ENCODE assay signal across 8 cellular contexts in genomic region chr1:150808134-150808533, GRCh38. TPM values are rescaled to one million over a fixed set of nuclear protein-coding genes. Genes with fewer than 3 reads are reported as not detected.
DNase-seq lines count a peak whose midpoint lies in the region; ATAC-seq and TF ChIP-seq lines count a peak whose summit lies in the region.

CTSK (minus strand) TSS chr1:150808260; CDS start chr1:150806805, 1,455 bp downstream.

- POLR2A ChIA-PET in PC-3 (lab: Charles Lee; ENCODE audit: unreplicated experiment) = interaction anchor here (0.6 kb wide), 1 partner anchor 108 kb away, joined by 6 read pairs; no protein-coding TSS in a partner anchor

- DNase-seq in EH (ENCODE audit: low read depth) (peak; percentile 48), adrenal gland (no peak), right cardiac atrium (peak in 1 of 3 donors; percentile 17), smooth muscle cell (lab: John Stamatoyannopoulos, UW; ENCODE audit: unreplicated experiment) (no peak), NCI-H2227 (lab: John Stamatoyannopoulos, UW; ENCODE audit: unreplicated experiment) (no peak), PC-3 (no peak)

- BruUV-seq in PC-3 (replicated peaks; lab: Mats Ljungman, UMichigan) = no TSS peak

- H4K20me1 ChIP-seq in smooth muscle cell (ENCODE audit: low read depth) = no peaks in the 10 kb centered on the region
- H4K20me1 ChIP-seq in PC-3 (ENCODE audit: low read length) = no peaks in the 10 kb centered on the region

- no peaks in the 10 kb centered on the region for H3K27me3 ChIP-seq in adrenal gland
- no peaks in the 10 kb centered on the region for H3K27me3 ChIP-seq in right cardiac atrium (ENCODE audit: control insufficient read depth, insufficient read depth)
- H3K27me3 ChIP-seq in smooth muscle cell (ENCODE audit: low read depth) = no peaks in the 10 kb centered on the region
- no peaks in the 10 kb centered on the region for H3K27me3 ChIP-seq in PC-3 (ENCODE audit: low read length)

- H3K4me1 ChIP-seq in adrenal gland (replicated peaks in 1 of 2) (peaks cover 0 to 16% of the 10 kb centered on the region in 2 donors), right cardiac atrium (ENCODE audit: control insufficient read depth, insufficient read depth, low read length) (no peaks in the 10 kb centered on the region), smooth muscle cell (ENCODE audit: low read depth) (peaks cover 20% of the 10 kb centered on the region), PC-3 (ENCODE audit: insufficient read depth, low read length) (no peaks in the 10 kb centered on the region)

- H3K4me3 ChIP-seq in adrenal gland (peak within 1 kb of the TSS in 1 of 4 donors; percentile 8), right cardiac atrium (ENCODE audit: low read length) (peak within 1 kb of the TSS; percentile 58), smooth muscle cell (peak within 1 kb of the TSS; percentile 28), PC-3 (ENCODE audit: low read length) (no peak within 1 kb of the TSS)

- intact Hi-C loops in adrenal gland (cut with DNase I) (no loop called here), right cardiac atrium (cut with DNase I) (no loop called here), PC-3 (cut with micrococcal nuclease) (no loop called here)

- H3K9me3 ChIP-seq in adrenal gland (replicated peaks in 1 of 3) = no peaks in the 10 kb centered on the region
- no peaks in the 10 kb centered on the region for H3K9me3 ChIP-seq in right cardiac atrium (ENCODE audit: control insufficient read depth, low read length)
- no peaks in the 10 kb centered on the region for H3K9me3 ChIP-seq in smooth muscle cell (replicated peaks; ENCODE audit: low read depth)
- no peaks in the 10 kb centered on the region for H3K9me3 ChIP-seq in PC-3 (ENCODE audit: low read length)

- H3K4me2 ChIP-seq in smooth muscle cell (peak within 1 kb of the TSS; percentile 70), PC-3 (ENCODE audit: low read length) (no peak within 1 kb of the TSS)

- CTCF ChIA-PET in PC-3 (lab: Charles Lee) = interaction anchor here (0.6 kb wide), 1 partner anchor 115 kb away, joined by 4 read pairs; no protein-coding TSS in a partner anchor

- H2AFZ ChIP-seq in smooth muscle cell (ENCODE audit: low read depth) = no peak within 1 kb of the TSS
- no peak within 1 kb of the TSS for H2AFZ ChIP-seq in PC-3 (ENCODE audit: low read length)

- WGBS in adrenal gland, 4 donors = 54 to 70% (median 60%) methylated on average over 7 of the region's 7 CpGs
- WGBS in right cardiac atrium = 38% methylated on average over 7 of the region's 7 CpGs
- WGBS in smooth muscle cell (ENCODE audit: low lambda C conversion rate) = 66% methylated on average over 7 of the region's 7 CpGs

- no peak for TF ChIP-seq POLR2A in adrenal gland (IDR thresholded peaks at IDR 0.05)

- TF ChIP-seq CTCF in adrenal gland (IDR thresholded peaks at IDR 0.05) = no peak
- no peak for TF ChIP-seq CTCF in smooth muscle cell (IDR thresholded peaks at IDR 0.05; ENCODE audit: borderline replicate concordance, insufficient read depth, poor library complexity, severe bottlenecking)
- TF ChIP-seq CTCF in PC-3 (conservative IDR thresholded peaks at IDR 0.05; ENCODE audit: low read depth, low read length) = no peak

- H3F3A ChIP-seq in smooth muscle cell (ENCODE audit: low read depth) (no peaks in the 10 kb centered on the region), PC-3 (ENCODE audit: low read length, unreplicated experiment) (no peaks in the 10 kb centered on the region)

- ATAC-seq in right cardiac atrium = peak; percentile 70 to 74
- no peak for ATAC-seq in GM19328 (IDR thresholded peaks at IDR 0.05; ENCODE audit: unreplicated experiment)
- ATAC-seq in GM19035 (IDR thresholded peaks at IDR 0.05; ENCODE audit: unreplicated experiment) = no peak
- no peak for ATAC-seq in PC-3

- H3K36me3 ChIP-seq in adrenal gland (replicated peaks in 1 of 2) (peaks cover 0 to 41% of the 10 kb centered on the region in 2 donors), smooth muscle cell (ENCODE audit: low read depth) (peaks cover 14% of the 10 kb centered on the region), PC-3 (ENCODE audit: low read depth, low read length) (peaks cover 19% of the 10 kb centered on the region; the same call in 1 of the 2 replicates)

- no peak within 1 kb of the TSS for H3K9ac ChIP-seq in smooth muscle cell (ENCODE audit: low read depth)
- no peak within 1 kb of the TSS for H3K9ac ChIP-seq in PC-3 (ENCODE audit: low read length)

- H3K27ac ChIP-seq in adrenal gland (no peak within 1 kb of the TSS), right cardiac atrium (ENCODE audit: low read length) (peak within 1 kb of the TSS; percentile 4), smooth muscle cell (ENCODE audit: low read depth) (peak within 1 kb of the TSS; percentile 4), PC-3 (ENCODE audit: low read length) (no peak within 1 kb of the TSS)

- no peaks in the 10 kb centered on the region for H3K9me2 ChIP-seq in PC-3 (replicated peaks; ENCODE audit: low read length)

- H3K79me2 ChIP-seq in smooth muscle cell (ENCODE audit: low read depth) (no peaks in the 10 kb centered on the region), PC-3 (ENCODE audit: low read length) (no peaks in the 10 kb centered on the region)

RNA-seq across cellular contexts. Expression of gene CTSK, which starts in this region (rescaled TPM):
- total RNA-seq in adrenal gland (10 to 100 TPM in 5 of 8 donors, 1 to 10 TPM in 3; 5.0 to 29.4 (median 11.2) TPM), right cardiac atrium (10 to 100 TPM; 13.6 to 22.2 (median 16.1) TPM), smooth muscle cell (12.2 and 14.6 TPM in 2 replicates), PC-3 (2014; rRNA removed) (2.0 and 5.6 TPM in 2 replicates)
- polyA plus RNA-seq in adrenal gland (10 to 100 TPM in 2 of 3 donors, 1 to 10 TPM in 1; 7.9 to 27.4 (median 23.9) TPM), right cardiac atrium (13.5 TPM), smooth muscle cell (11.5 and 12.4 TPM in 2 replicates)

Comparison
In these comparisons a context has a peak if more than half of its experiments do, and no peak if none do; other contexts are left out.
1. H3K27ac ChIP-seq: peak in right cardiac atrium (single experiment) and smooth muscle cell (single experiment); none in adrenal gland (0 of 5) and PC-3 (single experiment).
2. ATAC-seq: peak in right cardiac atrium (2 of 2); none in GM19328 (single experiment), GM19035 (single experiment) and PC-3 (single experiment).